20 cellular contexts compared by ENCODE assay signal in genomic region chr9:8447618-8448017, GRCh38.
"Had no signal": no experiment of that assay in that cellular context is flagged by ENCODE, and none has a peak within 500 bp of the region (broad histone marks: within the 10 kb centered on the region; RNA-seq: fewer than 3 reads in every experiment).

No MANE protein-coding gene starts in this region.

- H3K9me3 ChIP-seq: esophagus squamous epithelium, gastroesophageal sphincter, psoas muscle, right lobe of liver, spleen, tibial artery, upper lobe of left lung, uterus had no signal

- H3K36me3 ChIP-seq: esophagus squamous epithelium, gastroesophageal sphincter, right lobe of liver, spleen, tibial artery, upper lobe of left lung, uterus had no signal

- DNase-seq: effector memory CD8-positive, alpha-beta T cell; esophagus squamous epithelium; glutamatergic neuron; kidney; left colon; mesendoderm; naive B cell; psoas muscle; retina; right lobe of liver; spleen; stimulated activated CD4-positive, alpha-beta T cell treated with anti-CD3 and anti-CD28 coated beads, Interleukin-15, amount 100 ng/mL, for 24 hours; stimulated activated CD4-positive, alpha-beta T cell treated with anti-CD3 and anti-CD28 coated beads, Interleukin-1b, Interleukin-23, amount 100 ng/mL, for 48 hours; stimulated activated CD4-positive, alpha-beta T cell treated with anti-CD3 and anti-CD28 coated beads, Interleukin-4, amount 100 ng/mL, for 24 hours; tibial artery; upper lobe of left lung; uterus had no signal

- H3K27ac ChIP-seq: esophagus squamous epithelium, gastroesophageal sphincter, parathyroid adenoma, psoas muscle, right lobe of liver, spleen, tibial artery, upper lobe of left lung, uterus had no signal

- FAIRE-seq: kidney had no signal

- H3K27me3 ChIP-seq: esophagus squamous epithelium, gastroesophageal sphincter, right lobe of liver, spleen, tibial artery, upper lobe of left lung, uterus had no signal

- ATAC-seq: effector memory CD8-positive, alpha-beta T cell; gastroesophageal sphincter; left colon; psoas muscle; right lobe of liver; stimulated activated memory B cell treated with anti-CD40 and anti-IgM and Interleukin-4, amounts not matched to agents 10 μg/mL and 1 μg/mL and 100 μg/mL, for 72 hours had no signal

- H3K4me1 ChIP-seq: esophagus squamous epithelium, gastroesophageal sphincter, parathyroid adenoma, psoas muscle, right lobe of liver, spleen, tibial artery, upper lobe of left lung, uterus had no signal

- H3K4me3 ChIP-seq: esophagus squamous epithelium, gastroesophageal sphincter, psoas muscle, right lobe of liver, spleen, tibial artery, upper lobe of left lung, uterus had no signal
